Comparison of ENCODE assay signal across 1 cellular context in the genomic region with DNA sequence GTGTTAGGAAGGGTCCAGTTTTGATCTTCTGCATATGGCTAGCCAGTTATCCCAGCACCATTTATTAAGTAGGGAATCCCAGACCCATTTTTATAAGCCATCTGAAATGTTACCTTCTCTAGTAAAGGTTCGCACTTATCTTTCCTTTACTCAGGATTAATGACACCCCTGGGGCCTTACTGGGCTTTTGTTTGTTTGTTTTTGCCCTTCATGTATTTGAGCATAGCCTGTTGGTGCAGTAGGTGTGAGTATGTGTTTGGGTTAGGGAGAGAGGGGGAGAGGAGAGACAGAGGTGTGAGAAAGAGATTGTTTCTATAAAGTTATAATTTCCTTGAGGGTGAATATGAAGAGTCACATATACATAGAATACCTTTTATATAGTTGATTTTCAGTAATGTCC.
TF ChIP-seq lines count a peak whose summit lies in the region.

No MANE protein-coding gene starts in this region.

TF ChIP-seq in HEK293, 187 proteins besides CTCF, POLR2A, EP300 and RAD21 (continued from another document):
- TF ChIP-seq, protein P1, sequence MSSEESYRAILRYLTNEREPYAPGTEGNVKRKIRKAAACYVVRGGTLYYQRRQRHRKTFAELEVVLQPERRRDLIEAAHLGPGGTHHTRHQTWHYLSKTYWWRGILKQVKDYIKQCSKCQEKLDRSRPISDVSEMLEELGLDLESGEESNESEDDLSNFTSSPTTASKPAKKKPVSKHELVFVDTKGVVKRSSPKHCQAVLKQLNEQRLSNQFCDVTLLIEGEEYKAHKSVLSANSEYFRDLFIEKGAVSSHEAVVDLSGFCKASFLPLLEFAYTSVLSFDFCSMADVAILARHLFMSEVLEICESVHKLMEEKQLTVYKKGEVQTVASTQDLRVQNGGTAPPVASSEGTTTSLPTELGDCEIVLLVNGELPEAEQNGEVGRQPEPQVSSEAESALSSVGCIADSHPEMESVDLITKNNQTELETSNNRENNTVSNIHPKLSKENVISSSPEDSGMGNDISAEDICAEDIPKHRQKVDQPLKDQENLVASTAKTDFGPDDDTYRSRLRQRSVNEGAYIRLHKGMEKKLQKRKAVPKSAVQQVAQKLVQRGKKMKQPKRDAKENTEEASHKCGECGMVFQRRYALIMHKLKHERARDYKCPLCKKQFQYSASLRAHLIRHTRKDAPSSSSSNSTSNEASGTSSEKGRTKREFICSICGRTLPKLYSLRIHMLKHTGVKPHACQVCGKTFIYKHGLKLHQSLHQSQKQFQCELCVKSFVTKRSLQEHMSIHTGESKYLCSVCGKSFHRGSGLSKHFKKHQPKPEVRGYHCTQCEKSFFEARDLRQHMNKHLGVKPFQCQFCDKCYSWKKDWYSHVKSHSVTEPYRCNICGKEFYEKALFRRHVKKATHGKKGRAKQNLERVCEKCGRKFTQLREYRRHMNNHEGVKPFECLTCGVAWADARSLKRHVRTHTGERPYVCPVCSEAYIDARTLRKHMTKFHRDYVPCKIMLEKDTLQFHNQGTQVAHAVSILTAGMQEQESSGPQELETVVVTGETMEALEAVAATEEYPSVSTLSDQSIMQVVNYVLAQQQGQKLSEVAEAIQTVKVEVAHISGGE (tag by site-specific recombination; conservative IDR thresholded peaks at IDR 0.05; ENCODE audit: low read depth), result no peak
- TF ChIP-seq YY1 (tag by site-specific recombination; IDR thresholded peaks at IDR 0.05) (no peak), SP3 (tag by site-specific recombination; IDR thresholded peaks at IDR 0.05) (no peak), KLF1 (tag by site-specific recombination; IDR thresholded peaks at IDR 0.05) (no peak), ZSCAN30 (tag by site-specific recombination; IDR thresholded peaks at IDR 0.05) (no peak), ZNF24 (tag by site-specific recombination; IDR thresholded peaks at IDR 0.05) (no peak), ZNF274 (IDR thresholded peaks at IDR 0.05; ENCODE audit: low read length) (no peak), ZNF274 (tag by site-specific recombination; IDR thresholded peaks at IDR 0.05; ENCODE audit: borderline replicate concordance) (no peak), ZBTB8A (tag by site-specific recombination; IDR thresholded peaks at IDR 0.05) (peak; percentile 55; the same call in 1 of the 2 replicates), ZSCAN16 (tag by site-specific recombination; IDR thresholded peaks at IDR 0.05) (no peak), ZNF530 (tag by site-specific recombination; IDR thresholded peaks at IDR 0.05; ENCODE audit: low read depth) (no peak), ZFP69B (tag by site-specific recombination; IDR thresholded peaks at IDR 0.05) (no peak), ZNF48 (tag by site-specific recombination; IDR thresholded peaks at IDR 0.05) (no peak), SP2 (tag by site-specific recombination; IDR thresholded peaks at IDR 0.05) (no peak), SCRT2 (tag by site-specific recombination; IDR thresholded peaks at IDR 0.05) (peak; percentile 37; the same call in 1 of the 2 replicates), SP7 (tag by site-specific recombination; IDR thresholded peaks at IDR 0.05) (no peak), FEZF1 (tag by site-specific recombination; IDR thresholded peaks at IDR 0.05) (peak; percentile 79), SCRT1 (tag by site-specific recombination; IDR thresholded peaks at IDR 0.05; ENCODE audit: borderline replicate concordance) (peak; percentile 72; the same call in 1 of the 2 replicates), ZXDB (tag by site-specific recombination; IDR thresholded peaks at IDR 0.05) (0 out of 2 replicates have a peak, but pooled peaks have one; percentile 15), ZBTB20 (tag by site-specific recombination; IDR thresholded peaks at IDR 0.05) (no peak), ZBTB1 (tag by site-specific recombination; IDR thresholded peaks at IDR 0.05) (no peak), ZNF391 (tag by site-specific recombination; IDR thresholded peaks at IDR 0.05; ENCODE audit: borderline replicate concordance, low read depth) (no peak), OSR2 (tag by site-specific recombination; IDR thresholded peaks at IDR 0.05) (peak; percentile 72)
- TF ChIP-seq, protein P2, sequence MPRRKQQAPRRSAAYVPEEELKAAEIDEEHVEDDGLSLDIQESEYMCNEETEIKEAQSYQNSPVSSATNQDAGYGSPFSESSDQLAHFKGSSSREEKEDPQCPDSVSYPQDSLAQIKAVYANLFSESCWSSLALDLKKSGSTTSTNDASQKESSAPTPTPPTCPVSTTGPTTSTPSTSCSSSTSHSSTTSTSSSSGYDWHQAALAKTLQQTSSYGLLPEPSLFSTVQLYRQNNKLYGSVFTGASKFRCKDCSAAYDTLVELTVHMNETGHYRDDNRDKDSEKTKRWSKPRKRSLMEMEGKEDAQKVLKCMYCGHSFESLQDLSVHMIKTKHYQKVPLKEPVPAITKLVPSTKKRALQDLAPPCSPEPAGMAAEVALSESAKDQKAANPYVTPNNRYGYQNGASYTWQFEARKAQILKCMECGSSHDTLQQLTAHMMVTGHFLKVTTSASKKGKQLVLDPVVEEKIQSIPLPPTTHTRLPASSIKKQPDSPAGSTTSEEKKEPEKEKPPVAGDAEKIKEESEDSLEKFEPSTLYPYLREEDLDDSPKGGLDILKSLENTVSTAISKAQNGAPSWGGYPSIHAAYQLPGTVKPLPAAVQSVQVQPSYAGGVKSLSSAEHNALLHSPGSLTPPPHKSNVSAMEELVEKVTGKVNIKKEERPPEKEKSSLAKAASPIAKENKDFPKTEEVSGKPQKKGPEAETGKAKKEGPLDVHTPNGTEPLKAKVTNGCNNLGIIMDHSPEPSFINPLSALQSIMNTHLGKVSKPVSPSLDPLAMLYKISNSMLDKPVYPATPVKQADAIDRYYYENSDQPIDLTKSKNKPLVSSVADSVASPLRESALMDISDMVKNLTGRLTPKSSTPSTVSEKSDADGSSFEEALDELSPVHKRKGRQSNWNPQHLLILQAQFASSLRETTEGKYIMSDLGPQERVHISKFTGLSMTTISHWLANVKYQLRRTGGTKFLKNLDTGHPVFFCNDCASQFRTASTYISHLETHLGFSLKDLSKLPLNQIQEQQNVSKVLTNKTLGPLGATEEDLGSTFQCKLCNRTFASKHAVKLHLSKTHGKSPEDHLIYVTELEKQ (tag by site-specific recombination; IDR thresholded peaks at IDR 0.05; ENCODE audit: borderline replicate concordance), result no peak
- TF ChIP-seq, protein P3, sequence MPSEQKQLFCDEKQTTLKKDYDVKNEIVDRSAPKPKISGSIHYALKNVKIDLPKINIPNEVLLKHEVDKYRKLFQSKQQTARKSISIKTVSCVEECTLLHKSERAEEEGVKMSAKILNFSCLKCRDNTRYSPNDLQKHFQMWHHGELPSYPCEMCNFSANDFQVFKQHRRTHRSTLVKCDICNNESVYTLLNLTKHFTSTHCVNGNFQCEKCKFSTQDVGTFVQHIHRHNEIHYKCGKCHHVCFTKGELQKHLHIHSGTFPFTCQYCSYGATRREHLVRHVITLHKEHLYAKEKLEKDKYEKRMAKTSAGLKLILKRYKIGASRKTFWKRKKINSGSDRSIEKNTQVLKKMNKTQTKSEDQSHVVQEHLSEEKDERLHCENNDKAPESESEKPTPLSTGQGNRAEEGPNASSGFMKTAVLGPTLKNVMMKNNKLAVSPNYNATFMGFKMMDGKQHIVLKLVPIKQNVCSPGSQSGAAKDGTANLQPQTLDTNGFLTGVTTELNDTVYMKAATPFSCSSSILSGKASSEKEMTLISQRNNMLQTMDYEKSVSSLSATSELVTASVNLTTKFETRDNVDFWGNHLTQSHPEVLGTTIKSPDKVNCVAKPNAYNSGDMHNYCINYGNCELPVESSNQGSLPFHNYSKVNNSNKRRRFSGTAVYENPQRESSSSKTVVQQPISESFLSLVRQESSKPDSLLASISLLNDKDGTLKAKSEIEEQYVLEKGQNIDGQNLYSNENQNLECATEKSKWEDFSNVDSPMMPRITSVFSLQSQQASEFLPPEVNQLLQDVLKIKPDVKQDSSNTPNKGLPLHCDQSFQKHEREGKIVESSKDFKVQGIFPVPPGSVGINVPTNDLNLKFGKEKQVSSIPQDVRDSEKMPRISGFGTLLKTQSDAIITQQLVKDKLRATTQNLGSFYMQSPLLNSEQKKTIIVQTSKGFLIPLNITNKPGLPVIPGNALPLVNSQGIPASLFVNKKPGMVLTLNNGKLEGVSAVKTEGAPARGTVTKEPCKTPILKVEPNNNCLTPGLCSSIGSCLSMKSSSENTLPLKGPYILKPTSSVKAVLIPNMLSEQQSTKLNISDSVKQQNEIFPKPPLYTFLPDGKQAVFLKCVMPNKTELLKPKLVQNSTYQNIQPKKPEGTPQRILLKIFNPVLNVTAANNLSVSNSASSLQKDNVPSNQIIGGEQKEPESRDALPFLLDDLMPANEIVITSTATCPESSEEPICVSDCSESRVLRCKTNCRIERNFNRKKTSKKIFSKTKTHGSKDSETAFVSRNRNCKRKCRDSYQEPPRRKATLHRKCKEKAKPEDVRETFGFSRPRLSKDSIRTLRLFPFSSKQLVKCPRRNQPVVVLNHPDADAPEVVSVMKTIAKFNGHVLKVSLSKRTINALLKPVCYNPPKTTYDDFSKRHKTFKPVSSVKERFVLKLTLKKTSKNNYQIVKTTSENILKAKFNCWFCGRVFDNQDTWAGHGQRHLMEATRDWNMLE (tag by site-specific recombination; conservative IDR thresholded peaks at IDR 0.05; ENCODE audit: low read depth), result no peak
- TF ChIP-seq, protein P4, sequence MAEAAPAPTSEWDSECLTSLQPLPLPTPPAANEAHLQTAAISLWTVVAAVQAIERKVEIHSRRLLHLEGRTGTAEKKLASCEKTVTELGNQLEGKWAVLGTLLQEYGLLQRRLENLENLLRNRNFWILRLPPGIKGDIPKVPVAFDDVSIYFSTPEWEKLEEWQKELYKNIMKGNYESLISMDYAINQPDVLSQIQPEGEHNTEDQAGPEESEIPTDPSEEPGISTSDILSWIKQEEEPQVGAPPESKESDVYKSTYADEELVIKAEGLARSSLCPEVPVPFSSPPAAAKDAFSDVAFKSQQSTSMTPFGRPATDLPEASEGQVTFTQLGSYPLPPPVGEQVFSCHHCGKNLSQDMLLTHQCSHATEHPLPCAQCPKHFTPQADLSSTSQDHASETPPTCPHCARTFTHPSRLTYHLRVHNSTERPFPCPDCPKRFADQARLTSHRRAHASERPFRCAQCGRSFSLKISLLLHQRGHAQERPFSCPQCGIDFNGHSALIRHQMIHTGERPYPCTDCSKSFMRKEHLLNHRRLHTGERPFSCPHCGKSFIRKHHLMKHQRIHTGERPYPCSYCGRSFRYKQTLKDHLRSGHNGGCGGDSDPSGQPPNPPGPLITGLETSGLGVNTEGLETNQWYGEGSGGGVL (tag by site-specific recombination; IDR thresholded peaks at IDR 0.05), result peak; percentile 69
- TF ChIP-seq, protein P5, sequence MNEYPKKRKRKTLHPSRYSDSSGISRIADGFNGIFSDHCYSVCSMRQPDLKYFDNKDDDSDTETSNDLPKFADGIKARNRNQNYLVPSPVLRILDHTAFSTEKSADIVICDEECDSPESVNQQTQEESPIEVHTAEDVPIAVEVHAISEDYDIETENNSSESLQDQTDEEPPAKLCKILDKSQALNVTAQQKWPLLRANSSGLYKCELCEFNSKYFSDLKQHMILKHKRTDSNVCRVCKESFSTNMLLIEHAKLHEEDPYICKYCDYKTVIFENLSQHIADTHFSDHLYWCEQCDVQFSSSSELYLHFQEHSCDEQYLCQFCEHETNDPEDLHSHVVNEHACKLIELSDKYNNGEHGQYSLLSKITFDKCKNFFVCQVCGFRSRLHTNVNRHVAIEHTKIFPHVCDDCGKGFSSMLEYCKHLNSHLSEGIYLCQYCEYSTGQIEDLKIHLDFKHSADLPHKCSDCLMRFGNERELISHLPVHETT (tag by site-specific recombination; IDR thresholded peaks at IDR 0.05), result no peak
- TF ChIP-seq, protein P6, sequence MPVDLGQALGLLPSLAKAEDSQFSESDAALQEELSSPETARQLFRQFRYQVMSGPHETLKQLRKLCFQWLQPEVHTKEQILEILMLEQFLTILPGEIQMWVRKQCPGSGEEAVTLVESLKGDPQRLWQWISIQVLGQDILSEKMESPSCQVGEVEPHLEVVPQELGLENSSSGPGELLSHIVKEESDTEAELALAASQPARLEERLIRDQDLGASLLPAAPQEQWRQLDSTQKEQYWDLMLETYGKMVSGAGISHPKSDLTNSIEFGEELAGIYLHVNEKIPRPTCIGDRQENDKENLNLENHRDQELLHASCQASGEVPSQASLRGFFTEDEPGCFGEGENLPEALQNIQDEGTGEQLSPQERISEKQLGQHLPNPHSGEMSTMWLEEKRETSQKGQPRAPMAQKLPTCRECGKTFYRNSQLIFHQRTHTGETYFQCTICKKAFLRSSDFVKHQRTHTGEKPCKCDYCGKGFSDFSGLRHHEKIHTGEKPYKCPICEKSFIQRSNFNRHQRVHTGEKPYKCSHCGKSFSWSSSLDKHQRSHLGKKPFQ (tag by site-specific recombination; IDR thresholded peaks at IDR 0.05), result peak; percentile 60
- TF ChIP-seq, protein P7, sequence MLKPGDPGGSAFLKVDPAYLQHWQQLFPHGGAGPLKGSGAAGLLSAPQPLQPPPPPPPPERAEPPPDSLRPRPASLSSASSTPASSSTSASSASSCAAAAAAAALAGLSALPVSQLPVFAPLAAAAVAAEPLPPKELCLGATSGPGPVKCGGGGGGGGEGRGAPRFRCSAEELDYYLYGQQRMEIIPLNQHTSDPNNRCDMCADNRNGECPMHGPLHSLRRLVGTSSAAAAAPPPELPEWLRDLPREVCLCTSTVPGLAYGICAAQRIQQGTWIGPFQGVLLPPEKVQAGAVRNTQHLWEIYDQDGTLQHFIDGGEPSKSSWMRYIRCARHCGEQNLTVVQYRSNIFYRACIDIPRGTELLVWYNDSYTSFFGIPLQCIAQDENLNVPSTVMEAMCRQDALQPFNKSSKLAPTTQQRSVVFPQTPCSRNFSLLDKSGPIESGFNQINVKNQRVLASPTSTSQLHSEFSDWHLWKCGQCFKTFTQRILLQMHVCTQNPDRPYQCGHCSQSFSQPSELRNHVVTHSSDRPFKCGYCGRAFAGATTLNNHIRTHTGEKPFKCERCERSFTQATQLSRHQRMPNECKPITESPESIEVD (tag by site-specific recombination; IDR thresholded peaks at IDR 0.05), result peak; percentile 29; the same call in 1 of the 2 replicates
TF ChIP-seq in HEK293: peak in this region for 11.
